8 cellular contexts compared by ENCODE assay signal in the genomic region with DNA sequence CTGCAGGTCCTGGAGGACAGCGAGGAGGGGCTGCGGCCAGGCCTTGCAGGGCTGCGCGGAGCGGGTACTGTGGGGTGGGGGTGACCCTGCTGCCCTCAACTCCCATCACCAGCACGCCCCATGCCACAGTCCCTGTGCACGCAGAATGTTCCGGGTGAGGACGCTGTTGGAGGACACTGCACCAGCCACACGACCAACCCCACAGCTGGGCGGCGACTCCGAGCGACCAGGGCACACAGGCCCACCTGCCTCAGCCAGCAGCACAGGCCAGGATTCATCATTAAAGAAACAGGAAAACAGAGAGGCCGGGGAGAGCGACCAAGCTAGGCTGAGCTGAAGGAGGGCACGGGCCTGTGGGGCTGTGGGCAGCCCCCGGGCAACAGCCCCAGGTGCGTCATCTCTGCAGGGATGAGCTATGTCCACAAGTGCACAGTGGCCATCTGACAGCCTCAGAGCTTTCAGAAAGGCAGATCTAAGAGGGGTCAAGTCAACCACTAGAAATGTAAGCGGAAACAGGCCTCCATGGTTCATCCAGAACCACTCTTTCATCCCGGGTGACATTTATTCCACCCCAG. TPM values are rescaled to one million over a fixed set of nuclear protein-coding genes. Genes with fewer than 3 reads are reported as not detected.
DNase-seq lines count a peak whose midpoint lies in the region; ATAC-seq and TF ChIP-seq lines count a peak whose summit lies in the region.

No MANE protein-coding gene starts in this region.

- peak overlapping the region; percentile 71 to 79 for H3K4me3 Mint-ChIP-seq in activated T-cell treated with anti-CD3 and anti-CD28 coated beads, Interleukin-2, amount 50 U/mL, for 72 hours
- H3K4me3 Mint-ChIP-seq in mesothelial cell of epicardium, result peak overlapping the region; percentile 70

- peaks cover 10 to 14% of the 10 kb centered on the region in 2 donors for H3K9me3 Mint-ChIP-seq in activated T-cell treated with anti-CD3 and anti-CD28 coated beads, Interleukin-2, amount 50 U/mL, for 72 hours
- H3K9me3 Mint-ChIP-seq in mesothelial cell of epicardium, result no peaks in the 10 kb centered on the region

- DNase-seq in activated T-cell treated with anti-CD3 and anti-CD28 coated beads, Interleukin-2, amount 50 U/mL, for 72 hours, result no peak
- DNase-seq in activated T-cell treated with anti-CD3 and anti-CD28 coated beads, Interleukin-2, amount 50 U/mL, for 1 hour, result no peak
- DNase-seq in caudate nucleus (lab: John Stamatoyannopoulos, UW) (no peak), mesothelial cell of epicardium (ENCODE audit: low spot score in 2 of 2, unreplicated experiment in 2 of 2) (peak in 1 of 2 experiments; percentile 34), ureter (ENCODE audit: low spot score) (peak; percentile 45)
- no peak for DNase-seq in stimulated activated CD4-positive, alpha-beta T cell treated with anti-CD3 and anti-CD28 coated beads, Interleukin-2, amount 100 ng/mL, for 24 hours

- H3K27me3 Mint-ChIP-seq in activated T-cell treated with anti-CD3 and anti-CD28 coated beads, Interleukin-2, amount 50 U/mL, for 72 hours (ENCODE audit: low read depth), result peaks cover 60% of the 10 kb centered on the region
- peaks cover 38% of the 10 kb centered on the region for H3K27me3 Mint-ChIP-seq in mesothelial cell of epicardium (ENCODE audit: low read depth)

- no peak overlapping the region for H3K27ac Mint-ChIP-seq in activated T-cell treated with anti-CD3 and anti-CD28 coated beads, Interleukin-2, amount 50 U/mL, for 72 hours
- peak overlapping the region; percentile 88 for H3K27ac Mint-ChIP-seq in mesothelial cell of epicardium

- H3K27ac ChIP-seq in caudate nucleus (ENCODE audit: low read depth, low read length), result peak overlapping the region; percentile 18

- no peak for ATAC-seq in activated T-cell treated with anti-CD3 and anti-CD28 coated beads, Interleukin-2, amount 50 U/mL, for 72 hours (replicated peaks in 1 of 2)
- ATAC-seq in HG03135 (IDR thresholded peaks at IDR 0.05; ENCODE audit: unreplicated experiment) (no peak), GM18868 (IDR thresholded peaks at IDR 0.05; ENCODE audit: unreplicated experiment) (no peak)

- no peak for TF ChIP-seq CTCF in mesothelial cell of epicardium (IDR thresholded peaks at IDR 0.05; ENCODE audit: unreplicated experiment)

- peaks cover 0 to 2% of the 10 kb centered on the region in 2 donors for H3K36me3 Mint-ChIP-seq in activated T-cell treated with anti-CD3 and anti-CD28 coated beads, Interleukin-2, amount 50 U/mL, for 72 hours (ENCODE audit: insufficient read depth in 2 of 2)
- H3K36me3 Mint-ChIP-seq in mesothelial cell of epicardium, result no peaks in the 10 kb centered on the region

- peaks cover 11% of the 10 kb centered on the region for H3K4me1 Mint-ChIP-seq in activated T-cell treated with anti-CD3 and anti-CD28 coated beads, Interleukin-2, amount 50 U/mL, for 72 hours (ENCODE audit: low read depth)
- H3K4me1 Mint-ChIP-seq in mesothelial cell of epicardium, result peaks cover 42% of the 10 kb centered on the region

RNA-seq across cellular contexts. Expression of a gene that starts 1.6 kb away (rescaled TPM):
- 1 to 10 TPM in 1 of 2 donors, under 1 TPM in 1; 0.46 to 1.5 TPM for total RNA-seq in activated T-cell treated with anti-CD3 and anti-CD28 coated beads, Interleukin-2, amount 50 U/mL, for 72 hours
- 67.4 to 74.1 TPM (median 71.5 TPM) in 3 replicates for total RNA-seq in mesothelial cell of epicardium
- 68.1 TPM for total RNA-seq in ureter

Comparison
In these comparisons a context has a peak if more than half of its experiments do, and no peak if none do; other contexts are left out.
1. RNA of a gene that starts 1.6 kb away (total RNA-seq): 67.4 to 74.1 TPM in mesothelial cell of epicardium and 68.1 TPM in ureter (single experiment); 0.46 to 1.5 TPM in activated T-cell treated with anti-CD3 and anti-CD28 coated beads, Interleukin-2, amount 50 U/mL, for 72 hours; every median in the first group is over 10 times any median in the second.